Comparison of ENCODE assay signal across 1 cellular context in the genomic region with DNA sequence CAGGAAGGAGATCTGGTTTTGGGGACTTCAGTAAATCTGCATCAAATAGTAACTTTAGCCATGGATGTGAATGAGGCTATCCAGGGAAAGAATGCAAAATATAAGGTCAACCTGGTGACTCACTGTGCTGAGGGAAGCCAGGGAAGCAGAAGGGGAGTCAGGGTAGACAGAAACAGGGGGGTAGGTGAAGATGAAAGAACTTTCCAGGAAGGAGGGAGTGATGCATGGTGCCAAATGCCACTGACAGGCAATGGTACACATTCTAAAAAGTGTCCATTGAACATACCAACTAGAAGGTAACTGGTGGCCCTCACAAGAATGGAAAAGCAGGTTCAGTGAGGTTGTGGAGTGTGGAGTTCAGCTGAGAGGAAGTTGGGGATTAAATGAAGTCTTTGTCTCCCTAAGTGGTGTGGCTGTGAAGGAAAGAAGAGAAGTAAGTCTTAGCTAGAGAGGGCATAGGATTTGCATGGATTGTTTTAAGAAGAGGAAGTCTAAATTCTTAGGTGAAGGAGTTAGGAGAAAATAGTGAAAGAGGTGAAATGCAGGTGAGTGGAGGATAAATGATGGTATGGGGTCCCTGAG.
TF ChIP-seq lines count a peak whose summit lies in the region.

No MANE protein-coding gene starts in this region.

TF ChIP-seq in HepG2, 621 proteins besides CTCF, POLR2A, EP300 and RAD21:
- TF ChIP-seq ZFY (CRISPR knock-in tag; IDR thresholded peaks at IDR 0.05) (no peak), ZNF775 (CRISPR knock-in tag; IDR thresholded peaks at IDR 0.05; ENCODE audit: borderline replicate concordance) (no peak), JUNB (CRISPR knock-in tag; IDR thresholded peaks at IDR 0.05; ENCODE audit: borderline replicate concordance) (no peak), ZNF547 (CRISPR knock-in tag; IDR thresholded peaks at IDR 0.05) (no peak), KLF16 (CRISPR knock-in tag; IDR thresholded peaks at IDR 0.05) (no peak), RAD51 (IDR thresholded peaks at IDR 0.05; ENCODE audit: borderline replicate concordance) (no peak), ZNF878 (CRISPR knock-in tag; IDR thresholded peaks at IDR 0.05) (no peak), ZNF678 (CRISPR knock-in tag; IDR thresholded peaks at IDR 0.05) (no peak), RXRB (CRISPR knock-in tag; IDR thresholded peaks at IDR 0.05; ENCODE audit: borderline replicate concordance) (no peak), THYN1 (CRISPR knock-in tag; IDR thresholded peaks at IDR 0.05; ENCODE audit: borderline replicate concordance, low read depth) (no peak), SYNCRIP (IDR thresholded peaks at IDR 0.05; ENCODE audit: insufficient read depth, low read depth, low read length) (no peak), DNMT1 (CRISPR knock-in tag; IDR thresholded peaks at IDR 0.05) (no peak), SMC3 (IDR thresholded peaks at IDR 0.05; ENCODE audit: low read length) (no peak), TOE1 (CRISPR knock-in tag; IDR thresholded peaks at IDR 0.05) (no peak), SP5 (CRISPR knock-in tag; IDR thresholded peaks at IDR 0.05; ENCODE audit: borderline replicate concordance, low read depth) (no peak)
- TF ChIP-seq, protein P1, sequence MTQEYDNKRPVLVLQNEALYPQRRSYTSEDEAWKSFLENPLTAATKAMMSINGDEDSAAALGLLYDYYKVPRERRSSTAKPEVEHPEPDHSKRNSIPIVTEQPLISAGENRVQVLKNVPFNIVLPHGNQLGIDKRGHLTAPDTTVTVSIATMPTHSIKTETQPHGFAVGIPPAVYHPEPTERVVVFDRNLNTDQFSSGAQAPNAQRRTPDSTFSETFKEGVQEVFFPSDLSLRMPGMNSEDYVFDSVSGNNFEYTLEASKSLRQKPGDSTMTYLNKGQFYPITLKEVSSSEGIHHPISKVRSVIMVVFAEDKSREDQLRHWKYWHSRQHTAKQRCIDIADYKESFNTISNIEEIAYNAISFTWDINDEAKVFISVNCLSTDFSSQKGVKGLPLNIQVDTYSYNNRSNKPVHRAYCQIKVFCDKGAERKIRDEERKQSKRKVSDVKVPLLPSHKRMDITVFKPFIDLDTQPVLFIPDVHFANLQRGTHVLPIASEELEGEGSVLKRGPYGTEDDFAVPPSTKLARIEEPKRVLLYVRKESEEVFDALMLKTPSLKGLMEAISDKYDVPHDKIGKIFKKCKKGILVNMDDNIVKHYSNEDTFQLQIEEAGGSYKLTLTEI (CRISPR knock-in tag; conservative IDR thresholded peaks at IDR 0.05): no peak
- TF ChIP-seq, protein P2, sequence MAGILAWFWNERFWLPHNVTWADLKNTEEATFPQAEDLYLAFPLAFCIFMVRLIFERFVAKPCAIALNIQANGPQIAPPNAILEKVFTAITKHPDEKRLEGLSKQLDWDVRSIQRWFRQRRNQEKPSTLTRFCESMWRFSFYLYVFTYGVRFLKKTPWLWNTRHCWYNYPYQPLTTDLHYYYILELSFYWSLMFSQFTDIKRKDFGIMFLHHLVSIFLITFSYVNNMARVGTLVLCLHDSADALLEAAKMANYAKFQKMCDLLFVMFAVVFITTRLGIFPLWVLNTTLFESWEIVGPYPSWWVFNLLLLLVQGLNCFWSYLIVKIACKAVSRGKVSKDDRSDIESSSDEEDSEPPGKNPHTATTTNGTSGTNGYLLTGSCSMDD (CRISPR knock-in tag; IDR thresholded peaks at IDR 0.05): no peak
- TF ChIP-seq, protein P3, sequence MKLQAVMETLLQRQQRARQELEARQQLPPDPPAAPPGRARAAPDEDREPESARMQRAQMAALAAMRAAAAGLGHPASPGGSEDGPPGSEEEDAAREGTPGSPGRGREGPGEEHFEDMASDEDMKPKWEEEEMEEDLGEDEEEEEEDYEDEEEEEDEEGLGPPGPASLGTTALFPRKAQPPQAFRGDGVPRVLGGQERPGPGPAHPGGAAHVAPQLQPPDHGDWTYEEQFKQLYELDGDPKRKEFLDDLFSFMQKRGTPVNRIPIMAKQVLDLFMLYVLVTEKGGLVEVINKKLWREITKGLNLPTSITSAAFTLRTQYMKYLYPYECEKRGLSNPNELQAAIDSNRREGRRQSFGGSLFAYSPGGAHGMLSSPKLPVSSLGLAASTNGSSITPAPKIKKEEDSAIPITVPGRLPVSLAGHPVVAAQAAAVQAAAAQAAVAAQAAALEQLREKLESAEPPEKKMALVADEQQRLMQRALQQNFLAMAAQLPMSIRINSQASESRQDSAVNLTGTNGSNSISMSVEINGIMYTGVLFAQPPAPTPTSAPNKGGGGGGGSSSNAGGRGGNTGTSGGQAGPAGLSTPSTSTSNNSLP (IDR thresholded peaks at IDR 0.05; ENCODE audit: low read depth, low read length): no peak
